9 cellular contexts compared by ENCODE assay signal in the genomic region with DNA sequence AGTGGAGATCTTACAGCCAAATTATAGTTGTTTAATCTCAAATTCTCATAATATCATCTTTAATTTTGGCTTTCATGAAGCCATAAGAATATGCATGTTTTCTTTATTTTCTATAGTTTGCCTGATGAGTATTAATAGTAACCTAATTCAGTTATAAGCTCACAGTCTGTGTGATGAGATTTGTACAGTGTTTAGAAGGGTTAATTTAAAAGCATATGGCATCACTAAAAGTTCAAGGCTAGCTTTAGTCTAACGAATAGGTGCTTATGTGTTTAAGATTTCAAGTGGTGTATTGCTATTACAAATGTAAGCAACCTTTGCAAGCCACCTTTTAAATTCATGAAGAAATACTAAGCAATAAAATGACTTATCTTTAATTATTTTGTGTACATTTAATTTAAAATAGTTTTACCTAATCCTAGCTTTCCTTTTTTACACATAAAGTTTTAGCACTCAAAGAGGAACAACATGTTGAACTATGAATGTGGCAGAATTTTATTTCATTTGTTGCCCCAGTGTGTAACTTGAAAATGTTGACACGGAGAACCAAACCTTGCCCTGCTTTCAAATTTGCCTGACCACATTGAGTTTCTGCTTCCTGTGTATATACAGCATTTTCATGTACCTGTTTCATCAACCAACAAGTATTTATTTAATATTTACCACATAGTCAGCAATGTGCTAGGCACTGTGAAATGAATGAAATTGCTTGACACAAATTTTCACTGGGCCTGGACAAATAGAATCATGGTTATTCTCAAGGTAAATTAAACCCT. TPM values are rescaled to one million over a fixed set of nuclear protein-coding genes. Genes with fewer than 3 reads are reported as not detected.
DNase-seq lines count a peak whose midpoint lies in the region; ATAC-seq and TF ChIP-seq lines count a peak whose summit lies in the region.
"Had no signal": no experiment of that assay in that cellular context is flagged by ENCODE, and none has a peak within 500 bp of the region (broad histone marks: within the 10 kb centered on the region; RNA-seq: fewer than 3 reads in every experiment).

No MANE protein-coding gene starts in this region.

- no peaks in the 10 kb centered on the region for H3K9me3 Mint-ChIP-seq in stimulated activated effector memory CD8-positive, alpha-beta T cell treated with anti-CD3 and anti-CD28 coated beads, Interleukin-12 subunit alpha, Interleukin-12 subunit beta, amount 100 ng/mL, for 72 hours

- peaks cover 33% of the 10 kb centered on the region for H3K4me1 Mint-ChIP-seq in stimulated activated effector memory CD8-positive, alpha-beta T cell treated with anti-CD3 and anti-CD28 coated beads, Interleukin-12 subunit alpha, Interleukin-12 subunit beta, amount 100 ng/mL, for 72 hours

- H3K4me3 Mint-ChIP-seq in stimulated activated effector memory CD8-positive, alpha-beta T cell treated with anti-CD3 and anti-CD28 coated beads, Interleukin-12 subunit alpha, Interleukin-12 subunit beta, amount 100 ng/mL, for 72 hours = peak overlapping the region; percentile 89

- CTCF ChIA-PET in PC-3 (lab: Charles Lee) = no interaction called here

- intact Hi-C loops in Right ventricle myocardium inferior (cut with DNase I) (no loop called here), PC-3 (cut with micrococcal nuclease) (loop anchor here (2.0 kb wide), 2 partner anchors 65 to 119 kb away; a partner anchor contains a TSS)

- no peaks in the 10 kb centered on the region for H3K27me3 ChIP-seq in cardiac muscle cell
- no peaks in the 10 kb centered on the region for H3K27me3 ChIP-seq in PC-3 (ENCODE audit: low read length)
- no peaks in the 10 kb centered on the region for H3K27me3 ChIP-seq in endocrine pancreas (ENCODE audit: control insufficient read depth, insufficient read depth, low read length)

- peak overlapping the region; percentile 86 for H3K4me2 ChIP-seq in PC-3 (ENCODE audit: low read length)

- no peak overlapping the region; the same call in 1 of the 2 replicates for H2AFZ ChIP-seq in PC-3 (ENCODE audit: low read length)

- no peak for ATAC-seq in Right ventricle myocardium inferior
- no peak for ATAC-seq in PC-3
- ATAC-seq in stimulated activated effector memory CD8-positive, alpha-beta T cell treated with anti-CD3 and anti-CD28 coated beads, Interleukin-12 subunit alpha, Interleukin-12 subunit beta, amount 100 ng/mL, for 72 hours = no peak
- no peak for ATAC-seq in HG02678 (IDR thresholded peaks at IDR 0.05; ENCODE audit: unreplicated experiment)
- no peak for ATAC-seq in HG02571 (IDR thresholded peaks at IDR 0.05; ENCODE audit: unreplicated experiment)

- DNase-seq in cardiac muscle cell (ENCODE audit: low read depth in 1 of 2, low spot score in 1 of 2) (no peak), Right ventricle myocardium inferior (ENCODE audit: missing footprints) (no peak), PC-3 (no peak), DMS114 treated with DMSO at 0.1 percent for 48 hours (lab: John Stamatoyannopoulos, UW; ENCODE audit: unreplicated experiment) (no peak)
- no peak for DNase-seq in stimulated activated effector memory CD8-positive, alpha-beta T cell treated with anti-CD3 and anti-CD28 coated beads, Interleukin-12 subunit alpha, Interleukin-12 subunit beta, amount 100 ng/mL, for 72 hours (ENCODE audit: low spot score in 2 of 2)
- DNase-seq: activated CD4-positive, alpha-beta T cell treated with anti-CD3 and anti-CD28 coated beads, Interleukin-2, amount 50 U/mL, for 48 hours had no signal

- H3K9ac ChIP-seq in PC-3 (ENCODE audit: low read length) (peak overlapping the region; percentile 41; the same call in 1 of the 2 replicates), endocrine pancreas (ENCODE audit: control insufficient read depth, insufficient read depth, low read length) (no peak overlapping the region)

- H3K9me3 ChIP-seq in cardiac muscle cell (ENCODE audit: low read depth) (no peaks in the 10 kb centered on the region), PC-3 (ENCODE audit: low read length) (no peaks in the 10 kb centered on the region), endocrine pancreas (ENCODE audit: control insufficient read depth, low read length) (no peaks in the 10 kb centered on the region)

- H3K27ac ChIP-seq in cardiac muscle cell (peak overlapping the region; percentile 91), PC-3 (ENCODE audit: low read length) (no peak overlapping the region)

- H3K79me2 ChIP-seq in PC-3 (ENCODE audit: low read length) = peaks cover 11% of the 10 kb centered on the region; the same call in 1 of the 2 replicates

- no peaks in the 10 kb centered on the region for H3K9me2 ChIP-seq in PC-3 (replicated peaks; ENCODE audit: low read length)

- TF ChIP-seq CTCF in cardiac muscle cell (IDR thresholded peaks at IDR 0.05; ENCODE audit: low read depth, low read length) (no peak), PC-3 (conservative IDR thresholded peaks at IDR 0.05; ENCODE audit: low read depth, low read length) (no peak)

- H4K20me1 ChIP-seq in PC-3 (ENCODE audit: low read length) = no peaks in the 10 kb centered on the region

- POLR2A ChIA-PET in PC-3 (lab: Charles Lee; ENCODE audit: unreplicated experiment) = no interaction called here

- peaks cover 15% of the 10 kb centered on the region for H3K36me3 ChIP-seq in cardiac muscle cell
- H3K36me3 ChIP-seq in PC-3 (ENCODE audit: low read depth, low read length) = no peaks in the 10 kb centered on the region
- no peaks in the 10 kb centered on the region for H3K36me3 ChIP-seq in endocrine pancreas (ENCODE audit: control insufficient read depth, insufficient read depth, low read length)

- peaks cover 35% of the 10 kb centered on the region for H3K4me1 ChIP-seq in cardiac muscle cell (ENCODE audit: low read depth)
- H3K4me1 ChIP-seq in PC-3 (ENCODE audit: insufficient read depth, low read length) = peaks cover 41% of the 10 kb centered on the region
- peaks cover 15% of the 10 kb centered on the region for H3K4me1 ChIP-seq in endocrine pancreas (ENCODE audit: control insufficient read depth, insufficient read depth, low read length)

- no TSS peak for BruUV-seq in PC-3 (replicated peaks; lab: Mats Ljungman, UMichigan)

- no peaks in the 10 kb centered on the region for H3F3A ChIP-seq in PC-3 (ENCODE audit: low read length, unreplicated experiment)

- H3K27ac Mint-ChIP-seq in stimulated activated effector memory CD8-positive, alpha-beta T cell treated with anti-CD3 and anti-CD28 coated beads, Interleukin-12 subunit alpha, Interleukin-12 subunit beta, amount 100 ng/mL, for 72 hours = peak overlapping the region; percentile 92

- H3K36me3 Mint-ChIP-seq in stimulated activated effector memory CD8-positive, alpha-beta T cell treated with anti-CD3 and anti-CD28 coated beads, Interleukin-12 subunit alpha, Interleukin-12 subunit beta, amount 100 ng/mL, for 72 hours = no peaks in the 10 kb centered on the region

- H3K4me3 ChIP-seq in cardiac muscle cell = peak overlapping the region; percentile 44
- peak overlapping the region; percentile 67 for H3K4me3 ChIP-seq in PC-3 (ENCODE audit: low read length)
- peak overlapping the region; percentile 89 for H3K4me3 ChIP-seq in endocrine pancreas (ENCODE audit: control insufficient read depth, insufficient read depth, low read length)

RNA-seq across cellular contexts. Expression of a gene that starts 41.5 kb away (rescaled TPM):
- total RNA-seq in cardiac muscle cell (21.0 and 34.8 TPM in 2 replicates), Right ventricle myocardium inferior (3.1 TPM), PC-3 (2014; rRNA removed) (2.3 and 3.0 TPM in 2 replicates)
- 10.9 and 14.4 TPM in 2 replicates for polyA plus RNA-seq in cardiac muscle cell
